Comparison of ENCODE assay signal across 14 cellular contexts in genomic region chr3:8757551-8758518, GRCh38. TPM values are rescaled to one million over a fixed set of nuclear protein-coding genes. Genes with fewer than 3 reads are reported as not detected.
A peak's percentile ranks its signal among the peaks of the same experiment; 100 is the strongest.
DNase-seq lines count a peak whose midpoint lies in the region; ATAC-seq, FAIRE-seq and TF ChIP-seq lines count a peak whose summit lies in the region.
"Had no signal": no experiment of that assay in that cellular context is flagged by ENCODE, and none has a peak within 500 bp of the region (broad histone marks: within the 10 kb centered on the region; RNA-seq: fewer than 3 reads in every experiment).

No MANE protein-coding gene starts in this region.

- DNase-seq in Daoy (ENCODE audit: low read depth), result peak; percentile 86
- DNase-seq in HFF-Myc (ENCODE audit: extremely low read depth, low read depth), result peak; percentile 72
- no peak for DNase-seq in adipocyte (ENCODE audit: low read depth)
- DNase-seq in iris pigment epithelial cell (ENCODE audit: low read depth), result peak; percentile 61
- no peak for DNase-seq in GM19239 (ENCODE audit: insufficient read length, low spot score)
- no peak for DNase-seq in NCI-H2107 (lab: John Stamatoyannopoulos, UW)
- no peak for DNase-seq in activated CD4-positive, alpha-beta T cell treated with anti-CD3 and anti-CD28 coated beads for 36 hours
- no peak for DNase-seq in mucosa of descending colon
- DNase-seq: MM.1S; naive thymus-derived CD8-positive, alpha-beta T cell; NCI-H510A had no signal

- H3K36me3 ChIP-seq in adipocyte (ENCODE audit: control insufficient read depth, insufficient read depth, low read length, severe bottlenecking) (no peaks in the 10 kb centered on the region), mucosa of descending colon (ENCODE audit: low read depth) (no peaks in the 10 kb centered on the region)

- H3K4me3 Mint-ChIP-seq in activated CD4-positive, alpha-beta T cell treated with anti-CD3 and anti-CD28 coated beads for 36 hours, result no peak overlapping the region
- H3K4me3 Mint-ChIP-seq: naive thymus-derived CD8-positive, alpha-beta T cell; stimulated activated naive CD8-positive, alpha-beta T cell treated with anti-CD3 and anti-CD28 coated beads, Interleukin-15, Interleukin-2, amounts not matched to agents 100 ng/mL and 50 ng/mL, for 24 hours had no signal

- FAIRE-seq in GM19239 (lab: Jason Lieb, UNC), result no peak

- POLR2A ChIA-PET in activated CD4-positive, alpha-beta T cell treated with anti-CD3 and anti-CD28 coated beads for 36 hours (lab: Charles Lee), result no interaction called here

- peak overlapping the region; percentile 5 for H3K9ac ChIP-seq in adipocyte (ENCODE audit: low read length)

- intact Hi-C loops in activated CD4-positive, alpha-beta T cell treated with anti-CD3 and anti-CD28 coated beads for 36 hours (cut with DNase I, micrococcal nuclease), result no loop called here
- intact Hi-C loops in mucosa of descending colon (cut with DNase I, micrococcal nuclease), result no loop called here

- no peak overlapping the region for H3K4me3 ChIP-seq in HFF-Myc (replicated peaks; ENCODE audit: low read depth, low read length)
- no peak overlapping the region for H3K4me3 ChIP-seq in adipocyte (ENCODE audit: low read length)
- H3K4me3 ChIP-seq in mucosa of descending colon, result no peak overlapping the region
- H3K4me3 ChIP-seq: SK-N-MC had no signal

- H3K9me3 Mint-ChIP-seq in activated CD4-positive, alpha-beta T cell treated with anti-CD3 and anti-CD28 coated beads for 36 hours (ENCODE audit: low read depth), result no peaks in the 10 kb centered on the region
- H3K9me3 Mint-ChIP-seq: naive thymus-derived CD8-positive, alpha-beta T cell; stimulated activated naive CD8-positive, alpha-beta T cell treated with anti-CD3 and anti-CD28 coated beads, Interleukin-15, Interleukin-2, amounts not matched to agents 100 ng/mL and 50 ng/mL, for 24 hours had no signal

- no peak for ATAC-seq in activated CD4-positive, alpha-beta T cell treated with anti-CD3 and anti-CD28 coated beads for 36 hours
- ATAC-seq in mucosa of descending colon, result no peak
- ATAC-seq: naive thymus-derived CD8-positive, alpha-beta T cell had no signal

- no peaks in the 10 kb centered on the region for H3K9me3 ChIP-seq in adipocyte (ENCODE audit: control insufficient read depth, low read length)
- no peaks in the 10 kb centered on the region for H3K9me3 ChIP-seq in mucosa of descending colon

- H3K4me1 Mint-ChIP-seq in activated CD4-positive, alpha-beta T cell treated with anti-CD3 and anti-CD28 coated beads for 36 hours, result no peaks in the 10 kb centered on the region
- H3K4me1 Mint-ChIP-seq: naive thymus-derived CD8-positive, alpha-beta T cell had no signal

- CTCF ChIA-PET in activated CD4-positive, alpha-beta T cell treated with anti-CD3 and anti-CD28 coated beads for 36 hours (lab: Charles Lee), result no interaction called here

- peak; percentile 6 for TF ChIP-seq CTCF in HFF-Myc (IDR thresholded peaks at IDR 0.05; ENCODE audit: low read depth, low read length, missing control alignments)
- TF ChIP-seq CTCF in mucosa of descending colon (IDR thresholded peaks at IDR 0.05), result no peak

- H3K27me3 ChIP-seq in adipocyte (replicated peaks; ENCODE audit: control insufficient read depth, insufficient read depth, low read length), result no peaks in the 10 kb centered on the region

- no peak overlapping the region for H3K27ac Mint-ChIP-seq in activated CD4-positive, alpha-beta T cell treated with anti-CD3 and anti-CD28 coated beads for 36 hours
- H3K27ac Mint-ChIP-seq: naive thymus-derived CD8-positive, alpha-beta T cell; stimulated activated naive CD8-positive, alpha-beta T cell treated with anti-CD3 and anti-CD28 coated beads, Interleukin-15, Interleukin-2, amounts not matched to agents 100 ng/mL and 50 ng/mL, for 24 hours had no signal

- no peaks in the 10 kb centered on the region for H3K36me3 Mint-ChIP-seq in activated CD4-positive, alpha-beta T cell treated with anti-CD3 and anti-CD28 coated beads for 36 hours (ENCODE audit: low read depth)
- H3K36me3 Mint-ChIP-seq: naive thymus-derived CD8-positive, alpha-beta T cell had no signal

- peaks cover 2% of the 10 kb centered on the region for H3K27me3 Mint-ChIP-seq in activated CD4-positive, alpha-beta T cell treated with anti-CD3 and anti-CD28 coated beads for 36 hours
- H3K27me3 Mint-ChIP-seq: stimulated activated naive CD8-positive, alpha-beta T cell treated with anti-CD3 and anti-CD28 coated beads, Interleukin-15, Interleukin-2, amounts not matched to agents 100 ng/mL and 50 ng/mL, for 24 hours had no signal

- H3K4me1 ChIP-seq in adipocyte (ENCODE audit: control insufficient read depth, insufficient read depth, low read length) (peaks cover 25% of the 10 kb centered on the region), mucosa of descending colon (ENCODE audit: low read depth) (no peaks in the 10 kb centered on the region)

RNA-seq across cellular contexts. Expression of gene OXTR, which starts 11.6 kb away (rescaled TPM):
- total RNA-seq in Daoy (2014; rRNA removed; shearing (Covaris generic)), result 0.63 and 2.0 TPM in 2 replicates
- under 1 TPM; 0.70 to 0.91 TPM for total RNA-seq in activated CD4-positive, alpha-beta T cell treated with anti-CD3 and anti-CD28 coated beads for 36 hours
- total RNA-seq in mucosa of descending colon, result under 1 TPM; 0.19 to 0.70 (median 0.52) TPM

RNA-seq across cellular contexts. Expression of gene CAV3, which starts 24.2 kb away (rescaled TPM):
- total RNA-seq in Daoy (2014; rRNA removed; shearing (Covaris generic)), result not detected in 2 replicates
- total RNA-seq in activated CD4-positive, alpha-beta T cell treated with anti-CD3 and anti-CD28 coated beads for 36 hours, result not detected
- total RNA-seq in mucosa of descending colon, result not detected
- total RNA-seq: dermis microvascular lymphatic vessel endothelial cell; naive thymus-derived CD8-positive, alpha-beta T cell had no signal

Comparison
In these comparisons a context has a peak if more than half of its experiments do, and no peak if none do; other contexts are left out.
1. DNase-seq: peak in Daoy (single experiment), HFF-Myc (single experiment) and iris pigment epithelial cell (single experiment); none in adipocyte (single experiment), GM19239 (single experiment), NCI-H2107 (single experiment), activated CD4-positive, alpha-beta T cell treated with anti-CD3 and anti-CD28 coated beads for 36 hours (single experiment) and mucosa of descending colon (0 of 3).